26 cellular contexts compared by ENCODE assay signal in the genomic region with DNA sequence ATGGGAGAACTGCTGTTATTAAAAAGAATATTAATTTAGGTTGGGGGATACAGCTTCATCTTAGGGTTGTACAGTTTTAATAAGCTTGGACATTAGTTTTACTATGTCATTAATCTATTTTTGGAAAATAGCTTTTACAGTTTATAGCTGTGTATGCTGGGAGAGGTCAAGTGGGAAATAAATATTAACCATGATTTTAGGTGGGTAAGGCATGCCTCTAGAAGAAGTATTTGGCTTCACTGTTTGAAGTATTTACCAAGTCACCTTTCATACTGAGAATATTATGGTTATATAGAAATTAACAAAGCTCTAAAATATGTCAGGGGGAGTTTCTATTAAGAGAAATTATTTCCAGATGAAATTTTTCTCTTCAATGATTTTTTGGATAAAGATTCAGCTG. TPM values are rescaled to one million over a fixed set of nuclear protein-coding genes. Genes with fewer than 3 reads are reported as not detected.
DNase-seq lines count a peak whose midpoint lies in the region; TF ChIP-seq lines count a peak whose summit lies in the region.
"Had no signal": no experiment of that assay in that cellular context is flagged by ENCODE, and none has a peak within 500 bp of the region (broad histone marks: within the 10 kb centered on the region; RNA-seq: fewer than 3 reads in every experiment).

No MANE protein-coding gene starts in this region.

- no peak overlapping the region for H3K9ac ChIP-seq in Loucy (ENCODE audit: low read depth, low read length, poor library complexity, severe bottlenecking)
- no peak overlapping the region for H3K9ac ChIP-seq in neuronal stem cell (ENCODE audit: low read depth, low read length, poor library complexity)

- no peak overlapping the region for H2BK5ac ChIP-seq in neuronal stem cell (ENCODE audit: low read length)

- TF ChIP-seq CTCF in HFFc6 (IDR thresholded peaks at IDR 0.05), result no peak
- no peak for TF ChIP-seq CTCF in Loucy (conservative IDR thresholded peaks at IDR 0.05; ENCODE audit: low read length)
- TF ChIP-seq CTCF in chondrocyte (IDR thresholded peaks at IDR 0.05), result no peak
- TF ChIP-seq CTCF in testis (IDR thresholded peaks at IDR 0.05), result no peak
- no peak for TF ChIP-seq CTCF in GM20000 (IDR thresholded peaks at IDR 0.05; ENCODE audit: extremely low read depth, missing control alignments)

- H3K4me3 Mint-ChIP-seq in HFFc6, result no peak overlapping the region
- no peak overlapping the region for H3K4me3 Mint-ChIP-seq in chondrocyte (ENCODE audit: unreplicated experiment)
- H3K4me3 Mint-ChIP-seq: CD4-positive, alpha-beta memory T cell had no signal

- DNase-seq in HFFc6, result no peak
- DNase-seq in chondrocyte (ENCODE audit: low spot score), result no peak
- DNase-seq in neuronal stem cell (ENCODE audit: low spot score), result no peak
- no peak for DNase-seq in activated CD4-positive, CD25-positive, alpha-beta regulatory T cell treated with anti-CD3 and anti-CD28 coated beads, Interleukin-2, amount 50 U/mL, for 72 hours
- no peak for DNase-seq in testis
- no peak for DNase-seq in GM20000 (ENCODE audit: low spot score)
- no peak for DNase-seq in DMS53 treated with DMSO at 0.1 percent for 48 hours (lab: John Stamatoyannopoulos, UW; ENCODE audit: unreplicated experiment)
- DNase-seq: C1 segment of cervical spinal cord; CD4-positive, alpha-beta memory T cell; COR-L47; DMS53; GDM1; H7; KG1; MM.1S; NCI-H1048; NCI-H1417; NCI-H1694; NCI-H2029 treated with DMSO at 0.1 percent for 48 hours; NCI-H446 treated with DMSO at 0.1 percent for 48 hours; NCI-H526; NCI-H82; SHP77 had no signal

- no peak overlapping the region for H2AFZ ChIP-seq in Loucy (ENCODE audit: low read length)
- H2AFZ ChIP-seq in neuronal stem cell (ENCODE audit: low read length), result no peak overlapping the region

- no peak overlapping the region for H2AK5ac ChIP-seq in neuronal stem cell (ENCODE audit: low read depth, low read length)

- H3K18ac ChIP-seq in neuronal stem cell (ENCODE audit: low read length), result no peak overlapping the region

- H3K9me2 ChIP-seq in Loucy (replicated peaks; ENCODE audit: low read depth, low read length), result no peaks in the 10 kb centered on the region

- no peak overlapping the region for H4K8ac ChIP-seq in neuronal stem cell (ENCODE audit: low read depth, low read length)

- no peak overlapping the region for H2BK120ac ChIP-seq in neuronal stem cell (ENCODE audit: low read depth, low read length)

- H3K4ac ChIP-seq in neuronal stem cell (ENCODE audit: low read length), result no peak overlapping the region

- H3K4me1 Mint-ChIP-seq in HFFc6 (ENCODE audit: low read depth), result peaks cover 33% of the 10 kb centered on the region
- H3K4me1 Mint-ChIP-seq in chondrocyte (ENCODE audit: low read depth), result peaks cover 37% of the 10 kb centered on the region

- H3K4me3 ChIP-seq in Loucy (ENCODE audit: low read length, poor library complexity, severe bottlenecking) (peak overlapping the region; percentile 13), neuronal stem cell (ENCODE audit: low read length in 2 of 2) (no peak overlapping the region), testis (no peak overlapping the region)
- H3K4me3 ChIP-seq: GM12878 had no signal

- peak overlapping the region; percentile 50 for H3K27ac ChIP-seq in neuronal stem cell (replicated peaks; ENCODE audit: low read length)
- no peak overlapping the region for H3K27ac ChIP-seq in testis
- H3K27ac ChIP-seq: RWPE1 had no signal

- H3K9me3 ChIP-seq in Loucy (ENCODE audit: insufficient read depth, low read depth, low read length) (no peaks in the 10 kb centered on the region), neuronal stem cell (replicated peaks in 1 of 2; ENCODE audit: control insufficient read depth in 2 of 2, insufficient read depth in 1 of 2, low read depth in 1 of 2, low read length in 2 of 2) (peaks cover 0 to 2% of the 10 kb centered on the region in 2 donors), testis (no peaks in the 10 kb centered on the region)

- TF ChIP-seq POLR2A in testis (IDR thresholded peaks at IDR 0.05), result no peak

- H3K79me1 ChIP-seq in neuronal stem cell (ENCODE audit: low read depth, low read length), result peaks cover 2% of the 10 kb centered on the region

- intact Hi-C loops in testis (cut with DNase I; ENCODE audit: low total_unique reads), result no loop called here

- H4K20me1 ChIP-seq in Loucy (ENCODE audit: insufficient read depth, low read length, poor library complexity, severe bottlenecking), result peaks cover 5% of the 10 kb centered on the region

- H3K23ac ChIP-seq in neuronal stem cell (ENCODE audit: low read depth, low read length, poor library complexity), result no peak overlapping the region

- H3K27me3 Mint-ChIP-seq in HFFc6 (ENCODE audit: insufficient read depth) (peaks cover 1% of the 10 kb centered on the region; the same call in 1 of the 2 replicates), chondrocyte (ENCODE audit: low read depth) (no peaks in the 10 kb centered on the region)
- H3K27me3 Mint-ChIP-seq: CD4-positive, alpha-beta memory T cell had no signal

- peaks cover 42% of the 10 kb centered on the region for H3K79me2 ChIP-seq in Loucy (ENCODE audit: insufficient read depth, low read length)

- H3K36me3 Mint-ChIP-seq in HFFc6 (ENCODE audit: low read depth) (peaks cover 37% of the 10 kb centered on the region), chondrocyte (ENCODE audit: low read depth) (peaks cover 14% of the 10 kb centered on the region)

- no peaks in the 10 kb centered on the region for H3K27me3 ChIP-seq in Loucy (ENCODE audit: insufficient read depth, low read length, poor library complexity, severe bottlenecking)
- H3K27me3 ChIP-seq in neuronal stem cell (ENCODE audit: control insufficient read depth in 3 of 3, insufficient read depth in 3 of 3, low read depth in 1 of 3, low read length in 3 of 3), result no peaks in the 10 kb centered on the region
- H3K27me3 ChIP-seq in testis, result no peaks in the 10 kb centered on the region

- H3K14ac ChIP-seq in neuronal stem cell (ENCODE audit: low read length), result no peak overlapping the region

- H2BK15ac ChIP-seq in neuronal stem cell (ENCODE audit: low read length), result no peak overlapping the region

- H3F3A ChIP-seq in Loucy (ENCODE audit: low read depth), result no peaks in the 10 kb centered on the region

- no peak overlapping the region for H2BK12ac ChIP-seq in neuronal stem cell (ENCODE audit: low read length)

- H3K9me3 Mint-ChIP-seq in HFFc6, result no peaks in the 10 kb centered on the region
- no peaks in the 10 kb centered on the region for H3K9me3 Mint-ChIP-seq in chondrocyte (ENCODE audit: low read depth)
- H3K9me3 Mint-ChIP-seq: CD4-positive, alpha-beta memory T cell had no signal

- peak overlapping the region; percentile 27 for H3K4me2 ChIP-seq in Loucy (ENCODE audit: low read depth, low read length, poor library complexity, severe bottlenecking)
- no peak overlapping the region for H3K4me2 ChIP-seq in neuronal stem cell (ENCODE audit: insufficient read depth, low read length, poor library complexity, severe bottlenecking)

- H4K91ac ChIP-seq in neuronal stem cell (ENCODE audit: low read depth, low read length, poor library complexity), result no peak overlapping the region

- H3K4me1 ChIP-seq in Loucy (ENCODE audit: insufficient read depth, low read length, poor library complexity, severe bottlenecking) (peaks cover 26% of the 10 kb centered on the region), neuronal stem cell (ENCODE audit: control insufficient read depth in 2 of 2, insufficient read depth in 1 of 2, low read depth in 1 of 2, low read length in 2 of 2) (peaks cover 2 to 7% of the 10 kb centered on the region in 2 donors), testis (peaks cover 9% of the 10 kb centered on the region)

- H3K36me3 ChIP-seq in Loucy (ENCODE audit: insufficient read depth, low read length), result peaks cover 30% of the 10 kb centered on the region
- peaks cover 10 to 87% of the 10 kb centered on the region in 2 donors for H3K36me3 ChIP-seq in neuronal stem cell (replicated peaks in 1 of 2; ENCODE audit: control insufficient read depth in 2 of 2, insufficient read depth in 2 of 2, low read length in 2 of 2)
- H3K36me3 ChIP-seq in testis (ENCODE audit: low read depth, missing control alignments), result no peaks in the 10 kb centered on the region

- peak overlapping the region; percentile 17; the same call in 1 of the 2 replicates for H3K27ac Mint-ChIP-seq in HFFc6
- peak overlapping the region; percentile 94 for H3K27ac Mint-ChIP-seq in chondrocyte (ENCODE audit: unreplicated experiment)

RNA-seq across cellular contexts. Expression of a gene that starts 5.2 kb away (rescaled TPM):
- 10 to 100 TPM; 18.7 to 23.7 (median 20.6) TPM for total RNA-seq in HFFc6 (2021; fragmentation: NEBNext Ultra II Directional; extraction: Animal tissue kit (Norgen Biotek cat#: 25700))
- total RNA-seq in chondrocyte, result 17.2 to 21.9 TPM (median 20.2 TPM) in 3 replicates
- polyA plus RNA-seq in neuronal stem cell (2013, experiment 1 of 2), result 42.1 TPM
- 41.9 TPM for polyA plus RNA-seq in neuronal stem cell (2013, experiment 2 of 2)
- 10 to 100 TPM; 14.4 to 15.0 TPM for total RNA-seq in testis
- polyA plus RNA-seq in testis (ENCODE audit: insufficient read depth, low read depth, low replicate concordance), result 11.0 TPM

RNA-seq across cellular contexts. Expression of a gene that starts 5.5 kb away (rescaled TPM):
- 10 to 100 TPM; 67.5 to 77.0 (median 69.6) TPM for total RNA-seq in HFFc6 (2021; fragmentation: NEBNext Ultra II Directional; extraction: Animal tissue kit (Norgen Biotek cat#: 25700))
- total RNA-seq in chondrocyte, result 59.3 to 82.6 TPM (median 60.6 TPM) in 3 replicates
- polyA plus RNA-seq in neuronal stem cell (2013, experiment 1 of 2), result 105 TPM
- 102 TPM for polyA plus RNA-seq in neuronal stem cell (2013, experiment 2 of 2)
- 10 to 100 TPM; 50.4 to 79.6 TPM for total RNA-seq in testis
- polyA plus RNA-seq in testis (ENCODE audit: insufficient read depth, low read depth, low replicate concordance), result 23.3 TPM
